ENCODE assay signal across 24 cellular contexts in genomic region chr4:98935633-98936032, GRCh38. TPM values are rescaled to one million over a fixed set of nuclear protein-coding genes. Genes with fewer than 3 reads are reported as not detected.
DNase-seq lines count a peak whose midpoint lies in the region; ATAC-seq, FAIRE-seq and TF ChIP-seq lines count a peak whose summit lies in the region.
"Had no signal": no experiment of that assay in that cellular context is flagged by ENCODE, and none has a peak within 500 bp of the region (broad histone marks: within the 10 kb centered on the region; RNA-seq: fewer than 3 reads in every experiment).

No MANE protein-coding gene starts in this region.

- no peak overlapping the region for H3K4me3 ChIP-seq in Caco-2 (ENCODE audit: low read depth, low read length)
- no peak overlapping the region for H3K4me3 ChIP-seq in HEK293 (ENCODE audit: low read depth, low read length)
- no peak overlapping the region for H3K4me3 ChIP-seq in H1 (ENCODE audit: extremely low read depth in 1 of 4, insufficient read depth in 2 of 4, low read depth in 3 of 4, low read length in 4 of 4)
- no peak overlapping the region for H3K4me3 ChIP-seq in GM23338
- H3K4me3 ChIP-seq in WERI-Rb-1 (ENCODE audit: low read depth, low read length) = no peak overlapping the region
- H3K4me3 ChIP-seq: A549; BLaER1 treated with 17β-estradiol and CSF1 and Interleukin-3, amounts not matched to agents 10 nM and 100 nM; GM12878 had no signal

- H4K20me1 ChIP-seq in H1 (replicated peaks in 1 of 2; ENCODE audit: control insufficient read depth in 1 of 2, insufficient read depth in 2 of 2, low read length in 2 of 2) (no peaks in the 10 kb centered on the region), GM23338 (replicated peaks; ENCODE audit: insufficient read depth) (no peaks in the 10 kb centered on the region)
- H4K20me1 ChIP-seq: BLaER1 treated with 17β-estradiol and CSF1 and Interleukin-3, amounts not matched to agents 10 nM and 100 nM had no signal

- TF ChIP-seq CTCF in Caco-2 (IDR thresholded peaks at IDR 0.05; ENCODE audit: insufficient read depth in 1 of 2, low read depth in 1 of 2, low read length in 1 of 2, severe bottlenecking in 1 of 2, unreplicated experiment in 1 of 2) = no peak
- TF ChIP-seq CTCF in HEK293 (tag by site-specific recombination; IDR thresholded peaks at IDR 0.05) = no peak
- TF ChIP-seq CTCF in H1 (IDR thresholded peaks at IDR 0.05; ENCODE audit: control extremely low read depth in 1 of 3, insufficient read depth in 1 of 3, low read depth in 1 of 3, low read length in 3 of 3) = no peak
- TF ChIP-seq CTCF in GM23338 (conservative IDR thresholded peaks at IDR 0.05; ENCODE audit: low read depth in 2 of 2) = no peak
- TF ChIP-seq CTCF in WERI-Rb-1 (IDR thresholded peaks at IDR 0.05; ENCODE audit: low read depth, low read length) = no peak
- no peak for TF ChIP-seq CTCF in D721Med (IDR thresholded peaks at IDR 0.05; ENCODE audit: insufficient read depth, missing control alignments)

- no peak overlapping the region for H2AK5ac ChIP-seq in H1 (ENCODE audit: low read depth, low read length)

- H3K27me3 ChIP-seq in Caco-2 (replicated peaks; ENCODE audit: control insufficient read depth, insufficient read depth, low read length) = no peaks in the 10 kb centered on the region
- no peaks in the 10 kb centered on the region for H3K27me3 ChIP-seq in H1 (replicated peaks in 1 of 4; ENCODE audit: control insufficient read depth in 3 of 4, extremely low read depth in 1 of 4, insufficient read depth in 3 of 4, low read length in 3 of 4)
- H3K27me3 ChIP-seq in GM23338 (ENCODE audit: insufficient read depth) = no peaks in the 10 kb centered on the region
- H3K27me3 ChIP-seq in WERI-Rb-1 (ENCODE audit: insufficient read depth, low read depth, severe bottlenecking) = no peaks in the 10 kb centered on the region
- H3K27me3 ChIP-seq: BE2C; BLaER1 treated with 17β-estradiol and CSF1 and Interleukin-3, amounts not matched to agents 10 nM and 100 nM had no signal

- POLR2A ChIA-PET in Caco-2 (lab: Charles Lee) (no interaction called here), HEK293 (lab: Yijun Ruan, JAX) (no interaction called here), H1 (lab: Charles Lee; ENCODE audit: partially characterized antibody) (no interaction called here)

- no peak overlapping the region for H4K91ac ChIP-seq in H1 (replicated peaks; ENCODE audit: insufficient read length, low read length)

- no peak overlapping the region for H2BK5ac ChIP-seq in H1 (ENCODE audit: low read depth, low read length)

- 0 out of 2 replicates have a peak overlapping the region, but pooled peaks have one; percentile 60 for H2BK12ac ChIP-seq in H1 (ENCODE audit: low read depth, low read length)

- no peak overlapping the region for H3K23ac ChIP-seq in H1 (ENCODE audit: insufficient read length)

- H3F3A ChIP-seq in GM23338 (replicated peaks; ENCODE audit: low read depth) = no peaks in the 10 kb centered on the region

- no peaks in the 10 kb centered on the region for H3K36me3 ChIP-seq in Caco-2 (ENCODE audit: control insufficient read depth, insufficient read depth, low read length)
- no peaks in the 10 kb centered on the region for H3K36me3 ChIP-seq in HEK293 (ENCODE audit: control insufficient read depth in 2 of 2, insufficient read depth in 1 of 2, low read length in 2 of 2)
- H3K36me3 ChIP-seq in H1 (ENCODE audit: control insufficient read depth in 2 of 4, insufficient read depth in 4 of 4, low read length in 3 of 4) = peaks cover 0 to 2% (median 0%) of the 10 kb centered on the region in 4 experiments; a peak in 1 of 8 replicates
- 0 out of 2 replicates have a peak, but pooled peaks cover under 1% of the 10 kb centered on the region for H3K36me3 ChIP-seq in GM23338 (ENCODE audit: insufficient read depth)
- no peaks in the 10 kb centered on the region for H3K36me3 ChIP-seq in WERI-Rb-1
- H3K36me3 ChIP-seq: BE2C; BLaER1 treated with 17β-estradiol and CSF1 and Interleukin-3, amounts not matched to agents 10 nM and 100 nM had no signal

- no peak for TF ChIP-seq RAD21 in H1 (IDR thresholded peaks at IDR 0.05 in 1 of 2, conservative IDR thresholded peaks at IDR 0.05 in 1 of 2; ENCODE audit: low read depth in 2 of 2, low read length in 2 of 2)

- H3K9me3 ChIP-seq in Caco-2 (peaks cover 3% of the 10 kb centered on the region), HEK293 (ENCODE audit: control insufficient read depth, insufficient read depth, low read depth, low read length) (no peaks in the 10 kb centered on the region), H1 (ENCODE audit: insufficient read depth in 2 of 2, low read depth in 1 of 2, low read length in 1 of 2) (peaks cover 9 to 13% of the 10 kb centered on the region in 2 experiments), WERI-Rb-1 (ENCODE audit: severe bottlenecking) (peaks cover 3% of the 10 kb centered on the region)
- H3K9me3 ChIP-seq: A549, BE2C had no signal

- no peak overlapping the region for H3K4ac ChIP-seq in H1 (replicated peaks; ENCODE audit: insufficient read length, low read depth, low read length)

- H3K9me2 ChIP-seq in GM23338 (ENCODE audit: insufficient read depth) = peaks cover 3% of the 10 kb centered on the region; the same call in 1 of the 2 replicates

- DNase-seq in Caco-2 = no peak
- no peak for DNase-seq in H1 (ENCODE audit: low read depth in 1 of 2, low spot score in 2 of 2)
- DNase-seq in GM23338 (ENCODE audit: low spot score) = no peak
- DNase-seq in WERI-Rb-1 = no peak
- DNase-seq in D721Med (ENCODE audit: insufficient read length, low spot score) = no peak
- DNase-seq: 8988T; ACHN; AML-193; BE2C; CD4-positive, alpha-beta T cell; CD8-positive, alpha-beta memory T cell; DMS 273 treated with DMSO at 0.1 percent for 48 hours; DMS79; EL; GDM1; GOT3; H7; HCEC 1CT had no signal

- H3K4me2 ChIP-seq in H1 (ENCODE audit: insufficient read depth in 1 of 2, low read depth in 2 of 2, low read length in 2 of 2) = no peak overlapping the region
- H3K4me2 ChIP-seq in GM23338 = no peak overlapping the region
- H3K4me2 ChIP-seq: A549; BLaER1 treated with 17β-estradiol and CSF1 and Interleukin-3, amounts not matched to agents 10 nM and 100 nM had no signal

- peak overlapping the region; percentile 33 for H2BK120ac ChIP-seq in H1 (replicated peaks; ENCODE audit: low read depth, low read length)

- H3K79me1 ChIP-seq in H1 (ENCODE audit: low read depth, low read length) = no peaks in the 10 kb centered on the region

- no peak for TF ChIP-seq EP300 in H1 (IDR thresholded peaks at IDR 0.05; ENCODE audit: borderline replicate concordance in 1 of 2, low read depth in 2 of 2, low read length in 2 of 2)

- no peaks in the 10 kb centered on the region for H3K27me3 Mint-ChIP-seq in Caco-2 (ENCODE audit: insufficient read depth, unreplicated experiment)
- H3K27me3 Mint-ChIP-seq in GM23338 (ENCODE audit: insufficient read depth, low read depth, poor library complexity) = peaks cover 8% of the 10 kb centered on the region
- H3K27me3 Mint-ChIP-seq: CD4-positive, alpha-beta T cell; CD8-positive, alpha-beta memory T cell had no signal

- FAIRE-seq in H1 (lab: Jason Lieb, UNC) (no peak), D721Med (lab: Jason Lieb, UNC) (no peak)
- FAIRE-seq: A549, GM12878 had no signal

- H3K14ac ChIP-seq in H1 (ENCODE audit: insufficient read length) = no peak overlapping the region

- H3K9me3 Mint-ChIP-seq in Caco-2 (ENCODE audit: unreplicated experiment) (no peaks in the 10 kb centered on the region), GM23338 (peaks cover 47% of the 10 kb centered on the region)
- H3K9me3 Mint-ChIP-seq: CD4-positive, alpha-beta T cell; CD8-positive, alpha-beta memory T cell had no signal

- H3K18ac ChIP-seq in H1 (ENCODE audit: extremely low read depth, low read length) = no peak overlapping the region

- H2BK15ac ChIP-seq in H1 (ENCODE audit: low read length) = no peak overlapping the region

- peak overlapping the region; percentile 82 for H3K27ac Mint-ChIP-seq in Caco-2 (ENCODE audit: unreplicated experiment)
- H3K27ac Mint-ChIP-seq in GM23338 = no peak overlapping the region
- H3K27ac Mint-ChIP-seq: CD14-positive monocyte; CD4-positive, alpha-beta T cell; CD8-positive, alpha-beta memory T cell had no signal

- no peak overlapping the region for H4K8ac ChIP-seq in H1 (ENCODE audit: extremely low read depth, insufficient read depth, low read length)

- H3K27ac ChIP-seq in HEK293 (ENCODE audit: extremely low read depth, low read depth, low read length) = no peak overlapping the region
- no peak overlapping the region for H3K27ac ChIP-seq in H1 (ENCODE audit: low read depth, low read length)
- H3K27ac ChIP-seq in GM23338 (ENCODE audit: low read depth) = no peak overlapping the region
- H3K27ac ChIP-seq in WERI-Rb-1 = no peak overlapping the region
- H3K27ac ChIP-seq: A549; BLaER1 treated with 17β-estradiol and CSF1 and Interleukin-3, amounts not matched to agents 10 nM and 100 nM had no signal

- CTCF ChIA-PET in Caco-2 (lab: Charles Lee) (no interaction called here), HEK293 (lab: Yijun Ruan, JAX) (no interaction called here), H1 (lab: Charles Lee; ENCODE audit: partially characterized antibody) (no interaction called here)

- H3K4me1 Mint-ChIP-seq in Caco-2 (ENCODE audit: low read depth, unreplicated experiment) (peaks cover 27% of the 10 kb centered on the region), GM23338 (peaks cover 24% of the 10 kb centered on the region)

- no peaks in the 10 kb centered on the region for H3K23me2 ChIP-seq in H1 (ENCODE audit: low read depth, low read length)

- H3K4me3 Mint-ChIP-seq in Caco-2 (ENCODE audit: unreplicated experiment) (no peak overlapping the region), GM23338 (no peak overlapping the region)
- H3K4me3 Mint-ChIP-seq: CD14-positive monocyte; CD4-positive, alpha-beta T cell had no signal

- H3K79me2 ChIP-seq in H1 (ENCODE audit: control insufficient read depth in 1 of 2, insufficient read depth in 2 of 2, low read length in 2 of 2) = no peaks in the 10 kb centered on the region
- no peaks in the 10 kb centered on the region for H3K79me2 ChIP-seq in GM23338 (replicated peaks; ENCODE audit: insufficient read depth)

- no peak overlapping the region for H2BK20ac ChIP-seq in H1 (ENCODE audit: low read length)

- peak; percentile 52 for ATAC-seq in GM18907 (IDR thresholded peaks at IDR 0.05; ENCODE audit: unreplicated experiment)
- ATAC-seq in GM23338 = no peak
- ATAC-seq: A549, GM12878 had no signal

- no peak overlapping the region for H3K56ac ChIP-seq in H1 (replicated peaks; ENCODE audit: insufficient read length, low read depth, low read length)

- H3K9ac ChIP-seq in H1 (replicated peaks in 1 of 4; ENCODE audit: extremely low read depth in 1 of 4, low read depth in 3 of 4, low read length in 3 of 4) = no peak overlapping the region
- H3K9ac ChIP-seq: BLaER1 treated with 17β-estradiol and CSF1 and Interleukin-3, amounts not matched to agents 10 nM and 100 nM had no signal

- intact Hi-C loops in Caco-2 (cut with micrococcal nuclease; ENCODE audit: unreplicated experiment) = no loop called here

- H3K4me1 ChIP-seq in Caco-2 (peaks cover 38% of the 10 kb centered on the region), HEK293 (ENCODE audit: control insufficient read depth, insufficient read depth, low read length) (no peaks in the 10 kb centered on the region), H1 (replicated peaks in 1 of 4; ENCODE audit: control insufficient read depth in 3 of 4, insufficient read depth in 4 of 4, low read length in 3 of 4) (peaks cover 0 to 8% (median 2%) of the 10 kb centered on the region in 4 experiments; a peak in 3 of 7 replicates), GM23338 (ENCODE audit: insufficient read depth) (peaks cover 6% of the 10 kb centered on the region)
- H3K4me1 ChIP-seq: BE2C had no signal

- no peak overlapping the region for H4K5ac ChIP-seq in H1 (ENCODE audit: insufficient read length, low read depth, low read length)

- H2AFZ ChIP-seq in H1 (ENCODE audit: low read length) = no peak overlapping the region
- H2AFZ ChIP-seq in GM23338 = no peak overlapping the region

- WGBS in H1 (ENCODE audit: extremely low coverage in 1 of 2, insufficient coverage in 1 of 2, insufficient read length in 1 of 2, insufficient replicate concordance in 2 of 2, low coverage in 1 of 2, low lambda C conversion rate in 2 of 2, missing lambda C conversion rate in 1 of 2), 2 experiments = 91% methylated on average over 4 of the region's 4 CpGs; no CpG with 5 or more reads in 1 of the 2 experiments

- no TSS peak for BruUV-seq in Caco-2 (replicated peaks; lab: Mats Ljungman, UMichigan)

- H3K36me3 Mint-ChIP-seq in Caco-2 (ENCODE audit: insufficient read depth, unreplicated experiment) (peaks cover 14% of the 10 kb centered on the region), GM23338 (ENCODE audit: low read depth) (peaks cover 43% of the 10 kb centered on the region)
- H3K36me3 Mint-ChIP-seq: CD14-positive monocyte had no signal

- TF ChIP-seq POLR2A in H1 (IDR thresholded peaks at IDR 0.05; ENCODE audit: control extremely low read depth in 1 of 2, low read depth in 2 of 2, low read length in 2 of 2) = no peak

RNA-seq across cellular contexts. Expression of gene EIF4E, which starts 6.7 kb away (rescaled TPM):
- total RNA-seq in Caco-2 (2022) = 140 and 151 TPM in 2 replicates
- total RNA-seq in H1 (2021; fragmentation: NEBNext Ultra II Directional; extraction: Animal tissue kit (Norgen Biotek cat#: 25700)) = 185 and 210 TPM in 2 replicates
- polyA plus RNA-seq in H1 (2011; rRNA removed) (45.5 and 59.6 TPM in 2 replicates), GM23338 (2016; fragmentation: Nextera tagmentation; extraction: Ambion mirVana) (102 and 113 TPM in 2 replicates)
- 145 TPM for polyA plus RNA-seq in H1 (2011; cell fraction: cytosol; rRNA removed)
- 11.1 TPM for polyA plus RNA-seq in H1 (2011; cell fraction: nucleus; rRNA removed)
- polyA plus RNA-seq in H1 (2012, experiment 1 of 2) = 119 to 148 TPM (median 132 TPM) in 4 replicates
- 12.0 TPM for polyA plus RNA-seq in H1 (2012, experiment 2 of 2)
- polyA plus RNA-seq in H1 (2013, experiment 1 of 2) = 113 TPM
- 118 TPM for polyA plus RNA-seq in H1 (2013, experiment 2 of 2)
- polyA minus RNA-seq in H1 (2011; rRNA and poly(A)+ RNA removed) = 57.4 and 74.1 TPM in 2 replicates
- 88.8 TPM for polyA minus RNA-seq in H1 (2011; cell fraction: cytosol; rRNA and poly(A)+ RNA removed)
- polyA minus RNA-seq in H1 (2011; cell fraction: nucleus; rRNA and poly(A)+ RNA removed) = 88.7 TPM
- total RNA-seq in GM23338 (2014; rRNA removed; shearing (Covaris generic)) = 257 and 351 TPM in 2 replicates

RNA-seq across cellular contexts. Expression of gene METAP1, which starts 59.9 kb away (rescaled TPM):
- total RNA-seq in Caco-2 (2022) = 75.2 and 83.0 TPM in 2 replicates
- 80.9 and 85.2 TPM in 2 replicates for total RNA-seq in H1 (2021; fragmentation: NEBNext Ultra II Directional; extraction: Animal tissue kit (Norgen Biotek cat#: 25700))
- polyA plus RNA-seq in H1 (2011; rRNA removed) (37.1 and 50.6 TPM in 2 replicates), GM23338 (2016; fragmentation: Nextera tagmentation; extraction: Ambion mirVana) (58.7 and 64.1 TPM in 2 replicates)
- 64.6 TPM for polyA plus RNA-seq in H1 (2011; cell fraction: cytosol; rRNA removed)
- polyA plus RNA-seq in H1 (2011; cell fraction: nucleus; rRNA removed) = 62.5 TPM
- polyA plus RNA-seq in H1 (2012, experiment 1 of 2) = 51.7 to 107 TPM (median 68.0 TPM) in 4 replicates
- 9.3 TPM for polyA plus RNA-seq in H1 (2012, experiment 2 of 2)
- polyA plus RNA-seq in H1 (2013, experiment 1 of 2) = 56.1 TPM
- polyA plus RNA-seq in H1 (2013, experiment 2 of 2) = 53.1 TPM
- 109 and 110 TPM in 2 replicates for polyA minus RNA-seq in H1 (2011; rRNA and poly(A)+ RNA removed)
- 52.8 TPM for polyA minus RNA-seq in H1 (2011; cell fraction: cytosol; rRNA and poly(A)+ RNA removed)
- 75.8 TPM for polyA minus RNA-seq in H1 (2011; cell fraction: nucleus; rRNA and poly(A)+ RNA removed)
- total RNA-seq in GM23338 (2014; rRNA removed; shearing (Covaris generic)) = 94.5 and 122 TPM in 2 replicates
